1 cellular context compared by ENCODE assay signal in genomic region chr5:34043099-34043876, GRCh38.
TF ChIP-seq lines count a peak whose summit lies in the region.

TSS of gene C1QTNF3 (minus strand) at chr5:34043213. CDS start at chr5:34043125, 88 bp downstream.

TF ChIP-seq in GM12878, 131 proteins besides CTCF, POLR2A, EP300 and RAD21:
- no peak for TF ChIP-seq SMAD5 (IDR thresholded peaks at IDR 0.05; ENCODE audit: low read depth)
- no peak for TF ChIP-seq POLR2AphosphoS5 (IDR thresholded peaks at IDR 0.05; ENCODE audit: low read length)
- no peak for TF ChIP-seq PAX5 (IDR thresholded peaks at IDR 0.05; ENCODE audit: borderline replicate concordance, low read depth, low read length)
